8 cellular contexts compared by ENCODE assay signal in genomic region chr15:92900712-92901052, GRCh38. TPM values are rescaled to one million over a fixed set of nuclear protein-coding genes. Genes with fewer than 3 reads are reported as not detected.
A peak's percentile ranks its signal among the peaks of the same experiment; 100 is the strongest.
DNase-seq lines count a peak whose midpoint lies in the region; ATAC-seq, FAIRE-seq and TF ChIP-seq lines count a peak whose summit lies in the region.

No MANE protein-coding gene starts in this region.

- H3K27ac Mint-ChIP-seq in stimulated activated naive CD8-positive, alpha-beta T cell treated with anti-CD3 and anti-CD28 coated beads, Interleukin-15, Interleukin-2, amounts not matched to agents 100 ng/mL and 50 ng/mL, for 24 hours = peak overlapping the region; percentile 98
- H3K27ac Mint-ChIP-seq in memory B cell = peak overlapping the region; percentile 99

- H3K4me3 ChIP-seq in brain microvascular endothelial cell (ENCODE audit: low read depth, low read length) = peak overlapping the region; percentile 73
- H3K4me3 ChIP-seq in aorta (ENCODE audit: low read length in 2 of 2) = peak overlapping the region; percentile 97 to 100

- no peak for ATAC-seq in stimulated activated naive CD8-positive, alpha-beta T cell treated with anti-CD3 and anti-CD28 coated beads, Interleukin-15, Interleukin-2, amounts not matched to agents 100 U/mL and 50 U/mL, for 24 hours
- ATAC-seq in memory B cell (ENCODE audit: low read depth) = no peak
- no peak for ATAC-seq in aorta (ENCODE audit: low FRiP score)
- ATAC-seq in GM19455 (IDR thresholded peaks at IDR 0.05; ENCODE audit: unreplicated experiment) = no peak

- intact Hi-C loops in aorta (cut with DNase I) = loop anchor here in 1 of 2 donors (5.0 kb wide), 1 partner anchor 93 kb away; no protein-coding TSS in a partner anchor

- peaks cover 11% of the 10 kb centered on the region for H3K9me3 Mint-ChIP-seq in stimulated activated naive CD8-positive, alpha-beta T cell treated with anti-CD3 and anti-CD28 coated beads, Interleukin-15, Interleukin-2, amounts not matched to agents 100 ng/mL and 50 ng/mL, for 24 hours
- H3K9me3 Mint-ChIP-seq in memory B cell = peaks cover 8% of the 10 kb centered on the region

- peaks cover 80% of the 10 kb centered on the region for H3K36me3 Mint-ChIP-seq in stimulated activated naive CD8-positive, alpha-beta T cell treated with anti-CD3 and anti-CD28 coated beads, Interleukin-15, Interleukin-2, amounts not matched to agents 100 ng/mL and 50 ng/mL, for 24 hours (ENCODE audit: low read depth)
- H3K36me3 Mint-ChIP-seq in memory B cell = peaks cover 21% of the 10 kb centered on the region

- H3K27me3 ChIP-seq in brain microvascular endothelial cell (replicated peaks) = no peaks in the 10 kb centered on the region
- peaks cover 0 to 1% of the 10 kb centered on the region in 2 donors for H3K27me3 ChIP-seq in aorta (ENCODE audit: control insufficient read depth in 1 of 2, insufficient read depth in 2 of 2, low read length in 1 of 2)

- no peak for FAIRE-seq in RCC 7860 (lab: Jason Lieb, UNC)

- no peak for TF ChIP-seq CTCF in brain microvascular endothelial cell (IDR thresholded peaks at IDR 0.05; ENCODE audit: low read depth, low read length, missing control alignments)

- peak overlapping the region; percentile 98 for H3K27ac ChIP-seq in brain microvascular endothelial cell
- H3K27ac ChIP-seq in aorta (ENCODE audit: low read depth in 1 of 2, low read length in 2 of 2) = peak overlapping the region in 1 of 2 donors; percentile 87

- H3K4me1 ChIP-seq in aorta (ENCODE audit: control insufficient read depth in 1 of 2, insufficient read depth in 2 of 2, low read length in 2 of 2) = no peaks in the 10 kb centered on the region

- peaks cover 13% of the 10 kb centered on the region for H3K36me3 ChIP-seq in brain microvascular endothelial cell (replicated peaks)
- no peaks in the 10 kb centered on the region for H3K36me3 ChIP-seq in aorta (ENCODE audit: control insufficient read depth in 1 of 2, insufficient read depth in 2 of 2, low read length in 1 of 2)

- no peak for DNase-seq in stimulated activated naive CD8-positive, alpha-beta T cell treated with anti-CD3 and anti-CD28 coated beads, Interleukin-15, Interleukin-2, amounts not matched to agents 100 U/mL and 50 U/mL, for 24 hours
- no peak for DNase-seq in brain microvascular endothelial cell
- DNase-seq in memory B cell (ENCODE audit: low spot score in 2 of 2) = no peak
- no peak for DNase-seq in aorta
- DNase-seq in NOMO-1 (lab: John Stamatoyannopoulos, UW; ENCODE audit: unreplicated experiment in 2 of 2) = no peak
- no peak for DNase-seq in RCC 7860 (ENCODE audit: low spot score)

- WGBS in aorta, 2 donors = 1% methylated on average over 6 of the region's 6 CpGs

- no peaks in the 10 kb centered on the region for H3K9me3 ChIP-seq in aorta (ENCODE audit: control insufficient read depth, low read length)

- peaks cover 59% of the 10 kb centered on the region for H3K4me1 Mint-ChIP-seq in stimulated activated naive CD8-positive, alpha-beta T cell treated with anti-CD3 and anti-CD28 coated beads, Interleukin-15, Interleukin-2, amounts not matched to agents 100 ng/mL and 50 ng/mL, for 24 hours (ENCODE audit: low read depth)
- peaks cover 26% of the 10 kb centered on the region for H3K4me1 Mint-ChIP-seq in memory B cell

- in situ Hi-C loops in brain microvascular endothelial cell (cut with HindIII; ENCODE audit: low pct_ligation_motif_present, low sequenced_read_pairs) = no loop called here

- no peaks in the 10 kb centered on the region for H3K27me3 Mint-ChIP-seq in stimulated activated naive CD8-positive, alpha-beta T cell treated with anti-CD3 and anti-CD28 coated beads, Interleukin-15, Interleukin-2, amounts not matched to agents 100 ng/mL and 50 ng/mL, for 24 hours
- no peaks in the 10 kb centered on the region for H3K27me3 Mint-ChIP-seq in memory B cell

- H3K4me3 Mint-ChIP-seq in stimulated activated naive CD8-positive, alpha-beta T cell treated with anti-CD3 and anti-CD28 coated beads, Interleukin-15, Interleukin-2, amounts not matched to agents 100 ng/mL and 50 ng/mL, for 24 hours = peak overlapping the region; percentile 95
- H3K4me3 Mint-ChIP-seq in memory B cell = peak overlapping the region; percentile 97

RNA-seq across cellular contexts. Expression of gene CHD2, which starts 0.6 kb away (rescaled TPM):
- 100 to 1,000 TPM; 120 to 144 TPM for total RNA-seq in aorta
- polyA plus RNA-seq in aorta = 10 to 100 TPM; 38.0 to 42.6 TPM
